ENCODE assay signal across 8 cellular contexts in genomic region chr10:62816179-62817119, GRCh38. TPM values are rescaled to one million over a fixed set of nuclear protein-coding genes. Genes with fewer than 3 reads are reported as not detected.
DNase-seq lines count a peak whose midpoint lies in the region; TF ChIP-seq lines count a peak whose summit lies in the region.

Gene EGR2, minus strand, starts transcription at chr10:62816366. Its CDS starts 337 bp downstream, at chr10:62816029.

- peaks cover 15% of the 10 kb centered on the region for H3K4me1 Mint-ChIP-seq in endodermal cell

- H3K27ac ChIP-seq in endodermal cell (ENCODE audit: low read depth, low read length) (no peak within 1 kb of the TSS), mesodermal cell (ENCODE audit: low read depth, low read length, severe bottlenecking) (peak within 1 kb of the TSS; percentile 70)

- H3K4me1 ChIP-seq in endodermal cell (ENCODE audit: control insufficient read depth, insufficient read depth, low read length) (no peaks in the 10 kb centered on the region), mesodermal cell (ENCODE audit: control insufficient read depth, insufficient read depth, low read length, poor library complexity, severe bottlenecking) (peaks cover 14% of the 10 kb centered on the region)

- no peaks in the 10 kb centered on the region for H3K36me3 ChIP-seq in endodermal cell (ENCODE audit: control insufficient read depth, insufficient read depth, low read length)
- peaks cover 4% of the 10 kb centered on the region for H3K36me3 ChIP-seq in mesodermal cell (ENCODE audit: control insufficient read depth, insufficient read depth, low read length)

- peak within 1 kb of the TSS; percentile 54 for H3K9ac ChIP-seq in endodermal cell (ENCODE audit: extremely low read depth, low read length, poor library complexity, severe bottlenecking)

- peak within 1 kb of the TSS; percentile 80 for H3K4me3 ChIP-seq in endodermal cell (ENCODE audit: low read length)
- H3K4me3 ChIP-seq in mesodermal cell (ENCODE audit: extremely low read depth, insufficient read depth, low read length, poor library complexity, severe bottlenecking), result peak within 1 kb of the TSS; percentile 66

- H3K9me3 ChIP-seq in endodermal cell (ENCODE audit: control insufficient read depth, low read length) (no peaks in the 10 kb centered on the region), mesodermal cell (ENCODE audit: control insufficient read depth, low read length) (no peaks in the 10 kb centered on the region)

- peaks cover 7% of the 10 kb centered on the region for H3K9me3 Mint-ChIP-seq in endodermal cell

- DNase-seq in COLO668 (lab: John Stamatoyannopoulos, UW; ENCODE audit: unreplicated experiment) (peak; percentile 81), GM20000 (ENCODE audit: low spot score) (peak; percentile 98), HT-29 (ENCODE audit: low spot score) (peak; percentile 91), NOMO-1 treated with dmso at 0.1 percent for 144 hours (lab: John Stamatoyannopoulos, UW; ENCODE audit: unreplicated experiment) (peak; percentile 93), endodermal cell (peak; percentile 96)
- peak; percentile 93 for DNase-seq in activated CD8-positive, alpha-beta memory T cell treated with anti-CD3 and anti-CD28 coated beads, Interleukin-2, amount 50 U/mL, for 4 hours
- DNase-seq in stimulated activated CD8-positive, alpha-beta memory T cell treated with anti-CD3 and anti-CD28 coated beads, Interleukin-15, amount 100 ng/mL, for 24 hours (ENCODE audit: low read depth), result peak; percentile 82

- peaks cover 96% of the 10 kb centered on the region for H3K27me3 ChIP-seq in endodermal cell (ENCODE audit: control insufficient read depth, insufficient read depth, low read length, poor library complexity, severe bottlenecking)

- WGBS in endodermal cell (ENCODE audit: insufficient coverage in 1 of 2, insufficient read length in 1 of 2), 2 experiments, result 0% methylated on average over 39 to 54 of the region's 54 CpGs
- WGBS in mesodermal cell (ENCODE audit: insufficient coverage in 2 of 2), 2 experiments, result 0 to 1% methylated on average over 38 to 53 of the region's 54 CpGs

- no peaks in the 10 kb centered on the region for H3K36me3 Mint-ChIP-seq in endodermal cell (ENCODE audit: low read depth)

- H3K27ac Mint-ChIP-seq in endodermal cell, result peak within 1 kb of the TSS; percentile 83

- TF ChIP-seq CTCF in GM20000 (IDR thresholded peaks at IDR 0.05; ENCODE audit: extremely low read depth, missing control alignments), result no peak
- no peak for TF ChIP-seq CTCF in endodermal cell (conservative IDR thresholded peaks at IDR 0.05)

- H3K4me3 Mint-ChIP-seq in endodermal cell, result peak within 1 kb of the TSS; percentile 64

- peaks cover 95% of the 10 kb centered on the region for H3K27me3 Mint-ChIP-seq in endodermal cell (ENCODE audit: insufficient read depth)

RNA-seq across cellular contexts. Expression of gene EGR2, which starts in this region (rescaled TPM):
- 3.7 and 5.6 TPM in 2 replicates for total RNA-seq in HT-29 (2014; rRNA removed; shearing (Covaris generic))
- under 1 TPM; 0.24 to 0.35 TPM for total RNA-seq in endodermal cell
- polyA plus RNA-seq in endodermal cell (2013, experiment 1 of 2), result 6.2 TPM
- polyA plus RNA-seq in endodermal cell (2013, experiment 2 of 2), result 9.6 TPM
- polyA plus RNA-seq in mesodermal cell (2013, experiment 1 of 2), result 0.66 TPM
- 1.8 TPM for polyA plus RNA-seq in mesodermal cell (2013, experiment 2 of 2)
